8 cellular contexts compared by ENCODE assay signal in genomic region chr20:47493175-47493953, GRCh38. TPM values are rescaled to one million over a fixed set of nuclear protein-coding genes. Genes with fewer than 3 reads are reported as not detected.
DNase-seq lines count a peak whose midpoint lies in the region; ATAC-seq and TF ChIP-seq lines count a peak whose summit lies in the region.

No MANE protein-coding gene starts in this region.

- H3K9me3 ChIP-seq in MG63 = 0 out of 2 replicates have a peak, but pooled peaks cover 3% of the 10 kb centered on the region
- no peaks in the 10 kb centered on the region for H3K9me3 ChIP-seq in adrenal gland (replicated peaks in 1 of 3)

- WGBS in adrenal gland, 4 donors = 3 to 10% (median 5%) methylated on average over 3 of the region's 3 CpGs

- ATAC-seq in HG03095 (IDR thresholded peaks at IDR 0.05; ENCODE audit: unreplicated experiment) (no peak), GM18519 (IDR thresholded peaks at IDR 0.05; ENCODE audit: low FRiP score, unreplicated experiment) (no peak)

- H3K4me1 ChIP-seq in adrenal gland (replicated peaks in 1 of 2) = peaks cover 15 to 16% of the 10 kb centered on the region in 2 donors

- peak overlapping the region; percentile 2 to 85 (median 56) for H3K27ac ChIP-seq in adrenal gland

- TF ChIP-seq POLR2A in adrenal gland (IDR thresholded peaks at IDR 0.05) = peak in 1 of 2 donors; percentile 48

- no peaks in the 10 kb centered on the region for H3K36me3 ChIP-seq in MG63
- H3K36me3 ChIP-seq in adrenal gland (replicated peaks in 1 of 2) = no peaks in the 10 kb centered on the region

- TF ChIP-seq CTCF in adrenal gland (IDR thresholded peaks at IDR 0.05) = no peak

- no peak overlapping the region for H3K4me3 ChIP-seq in MG63
- H3K4me3 ChIP-seq in adrenal gland = peak overlapping the region in 1 of 4 donors; percentile 31

- H3K27me3 ChIP-seq in MG63 (no peaks in the 10 kb centered on the region), adrenal gland (no peaks in the 10 kb centered on the region)

- peak; percentile 34 for DNase-seq in DMS153 treated with DMSO at 0.1 percent for 48 hours (lab: John Stamatoyannopoulos, UW; ENCODE audit: unreplicated experiment)
- peak; percentile 81 for DNase-seq in MG63
- peak; percentile 46 for DNase-seq in SIG-M5 (lab: John Stamatoyannopoulos, UW)
- peak; percentile 86 to 95 (median 91) for DNase-seq in adrenal gland
- peak; percentile 47 for DNase-seq in iPS-NIHi11 (ENCODE audit: low spot score)
- DNase-seq in stimulated activated CD4-positive, alpha-beta T cell treated with anti-CD3 and anti-CD28 coated beads, Interleukin-15, amount 100 ng/mL, for 24 hours = peak; percentile 81

- intact Hi-C loops in adrenal gland (cut with DNase I) = loop anchor here in 1 of 2 donors (10.0 kb wide), 1 partner anchor 99 kb away; no protein-coding TSS in a partner anchor

RNA-seq across cellular contexts. Expression of gene NCOA3, which starts 8.3 kb away (rescaled TPM):
- total RNA-seq in MG63 (2014; rRNA removed; shearing (Covaris generic); ENCODE audit: low replicate concordance) = 9.2 and 15.3 TPM in 2 replicates
- 10 to 100 TPM; 19.0 to 35.6 (median 24.2) TPM for total RNA-seq in adrenal gland
- 10 to 100 TPM in 1 of 3 donors, 1 to 10 TPM in 2; 2.6 to 15.4 (median 5.9) TPM for polyA plus RNA-seq in adrenal gland

Comparison
In these comparisons a context has a peak if more than half of its experiments do, and no peak if none do; other contexts are left out.
1. DNase-seq: peak in every context shown above with its lines; median percentile 91 in adrenal gland; 81 in MG63; 81 in stimulated activated CD4-positive, alpha-beta T cell treated with anti-CD3 and anti-CD28 coated beads, Interleukin-15, amount 100 ng/mL, for 24 hours; 47 in iPS-NIHi11; 46 in SIG-M5; 34 in DMS153 treated with DMSO at 0.1 percent for 48 hours.